23 cellular contexts compared by ENCODE assay signal in the genomic region with DNA sequence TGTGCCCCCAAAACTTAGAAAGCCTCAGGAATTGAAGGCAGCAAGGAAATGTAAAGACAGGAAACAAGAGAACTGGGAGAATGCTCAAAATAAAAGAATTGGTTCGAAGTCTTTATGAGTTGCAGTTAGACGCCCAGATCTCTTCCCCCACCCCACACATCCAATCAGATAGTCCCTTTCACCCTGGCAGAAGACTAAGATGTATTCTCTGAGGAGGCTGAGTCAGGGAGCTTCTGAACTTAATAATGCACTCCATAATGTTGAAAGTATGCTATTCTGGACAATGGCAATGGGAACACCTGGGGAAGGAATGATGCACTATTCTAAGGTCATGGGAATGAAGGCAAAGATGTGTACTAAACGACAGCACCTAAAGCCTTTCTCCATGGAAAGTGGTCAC.
A peak's percentile ranks its signal among the peaks of the same experiment; 100 is the strongest.
DNase-seq lines count a peak whose midpoint lies in the region; ATAC-seq and TF ChIP-seq lines count a peak whose summit lies in the region.
"Had no signal": no experiment of that assay in that cellular context is flagged by ENCODE, and none has a peak within 500 bp of the region (broad histone marks: within the 10 kb centered on the region; RNA-seq: fewer than 3 reads in every experiment).

No MANE protein-coding gene starts in this region.

- H2AK5ac ChIP-seq in mesenchymal stem cell (ENCODE audit: low read length, severe bottlenecking) = no peak overlapping the region

- H2BK12ac ChIP-seq in mesenchymal stem cell (ENCODE audit: low read length in 2 of 2) = no peak overlapping the region

- TF ChIP-seq CTCF in left ventricle myocardium inferior (IDR thresholded peaks at IDR 0.05; ENCODE audit: borderline replicate concordance) = no peak
- TF ChIP-seq CTCF in cardiac fibroblast (IDR thresholded peaks at IDR 0.05; ENCODE audit: low read depth, low read length) = no peak
- no peak for TF ChIP-seq CTCF in dorsolateral prefrontal cortex (IDR thresholded peaks at IDR 0.05 in 54 of 56, conservative IDR thresholded peaks at IDR 0.05 in 2 of 56; ENCODE audit: low read depth in 1 of 56, partially characterized antibody in 56 of 56)

- H4K91ac ChIP-seq in mesenchymal stem cell (ENCODE audit: low read length) = no peak overlapping the region

- ATAC-seq in right cardiac atrium = no peak
- ATAC-seq: HepG2 had no signal

- no peak overlapping the region for H3K23ac ChIP-seq in mesenchymal stem cell (ENCODE audit: low read length in 2 of 2)

- H4K8ac ChIP-seq in mesenchymal stem cell (ENCODE audit: low read length) = no peak overlapping the region

- H2BK5ac ChIP-seq in mesenchymal stem cell (ENCODE audit: low read depth, low read length, poor library complexity, severe bottlenecking) = no peak overlapping the region

- peaks cover 78% of the 10 kb centered on the region for H3K4me1 ChIP-seq in left ventricle myocardium inferior
- H3K4me1 ChIP-seq in right cardiac atrium (ENCODE audit: control insufficient read depth, insufficient read depth, low read length) = peaks cover 3% of the 10 kb centered on the region
- no peaks in the 10 kb centered on the region for H3K4me1 ChIP-seq in mesenchymal stem cell (ENCODE audit: control insufficient read depth, insufficient read depth, low read depth, low read length)

- 66% methylated on average over 3 of the region's 3 CpGs for WGBS in right cardiac atrium
- 78% methylated on average over 1 of the region's 3 CpGs for WGBS in mesenchymal stem cell

- H2BK120ac ChIP-seq in mesenchymal stem cell (ENCODE audit: low read depth, low read length) = no peak overlapping the region

- H3K9me3 ChIP-seq in left ventricle myocardium inferior (replicated peaks) = no peaks in the 10 kb centered on the region
- no peaks in the 10 kb centered on the region for H3K9me3 ChIP-seq in right cardiac atrium (ENCODE audit: control insufficient read depth, low read length)
- no peaks in the 10 kb centered on the region for H3K9me3 ChIP-seq in mesenchymal stem cell (ENCODE audit: control insufficient read depth, low read length)

- H3K79me1 ChIP-seq in mesenchymal stem cell (replicated peaks; ENCODE audit: low read length, poor library complexity, severe bottlenecking) = peaks cover 2% of the 10 kb centered on the region

- H3K14ac ChIP-seq in mesenchymal stem cell (ENCODE audit: low read length in 2 of 2) = no peak overlapping the region

- no peak overlapping the region for H3K18ac ChIP-seq in mesenchymal stem cell (ENCODE audit: low read depth in 1 of 2, low read length in 2 of 2)

- H2AFZ ChIP-seq in mesenchymal stem cell (ENCODE audit: low read depth, low read length) = no peak overlapping the region
- H2AFZ ChIP-seq: PC-9 had no signal

- no peak overlapping the region for H2BK15ac ChIP-seq in mesenchymal stem cell (ENCODE audit: low read depth, poor library complexity, severe bottlenecking)

- H3K27ac ChIP-seq in left ventricle myocardium inferior (replicated peaks) (peak overlapping the region; percentile 88), right cardiac atrium (ENCODE audit: low read length) (no peak overlapping the region), mesenchymal stem cell (ENCODE audit: low read length, poor library complexity, severe bottlenecking) (no peak overlapping the region), dorsolateral prefrontal cortex (no peak overlapping the region)
- H3K27ac ChIP-seq: 22Rv1, HL-60, PC-9, SK-N-MC had no signal

- no peak for DNase-seq in left ventricle myocardium inferior
- no peak for DNase-seq in right cardiac atrium
- DNase-seq in cardiac fibroblast (ENCODE audit: low read depth in 2 of 2) = peak; percentile 56 to 96
- DNase-seq in mesenchymal stem cell = no peak
- DNase-seq in kidney tubule cell (ENCODE audit: low spot score) = no peak
- no peak for DNase-seq in superior temporal gyrus (ENCODE audit: extremely low spot score)
- no peak for DNase-seq in NCI-H1436 treated with DMSO at 0.1 percent for 48 hours (lab: John Stamatoyannopoulos, UW)
- DNase-seq in dorsolateral prefrontal cortex = no peak
- DNase-seq: H7, KBM-7, NCI-H1092, NCI-H146, NCI-H2029, NCI-H2227 treated with DMSO at 0.1 percent for 48 hours, NCI-H510A, NCI-H748 treated with DMSO at 0.1 percent for 48 hours, PC-9, RPMI8226, SHP77 had no signal

- peak overlapping the region; percentile 92 for H3K9ac ChIP-seq in mesenchymal stem cell (ENCODE audit: low read length)

- intact Hi-C loops in left ventricle myocardium inferior (cut with micrococcal nuclease) (no loop called here), right cardiac atrium (cut with DNase I) (no loop called here), dorsolateral prefrontal cortex (cut with DNase I) (no loop called here)

- H3K27me3 ChIP-seq in left ventricle myocardium inferior (ENCODE audit: low read depth) (no peaks in the 10 kb centered on the region), right cardiac atrium (ENCODE audit: control insufficient read depth, insufficient read depth) (no peaks in the 10 kb centered on the region), mesenchymal stem cell (ENCODE audit: control insufficient read depth in 1 of 2, insufficient read depth in 1 of 2, low read length in 2 of 2) (no peaks in the 10 kb centered on the region), dorsolateral prefrontal cortex (no peaks in the 10 kb centered on the region)

- H3K4me3 ChIP-seq in left ventricle myocardium inferior = no peak overlapping the region
- H3K4me3 ChIP-seq in right cardiac atrium (ENCODE audit: low read length) = no peak overlapping the region
- H3K4me3 ChIP-seq in cardiac fibroblast (replicated peaks in 1 of 2; ENCODE audit: low read depth in 2 of 2, low read length in 2 of 2) = no peak overlapping the region
- H3K4me3 ChIP-seq in mesenchymal stem cell (ENCODE audit: insufficient read depth in 1 of 2, low read depth in 1 of 2, low read length in 2 of 2) = peak overlapping the region in 1 of 2 experiments; percentile 23
- H3K4me3 ChIP-seq in dorsolateral prefrontal cortex = no peak overlapping the region
- H3K4me3 ChIP-seq: PC-9, SK-N-MC had no signal

- H3K4me2 ChIP-seq in mesenchymal stem cell (ENCODE audit: low read length, poor library complexity, severe bottlenecking) = no peak overlapping the region
- H3K4me2 ChIP-seq: PC-9 had no signal

- H3K36me3 ChIP-seq in left ventricle myocardium inferior (no peaks in the 10 kb centered on the region), mesenchymal stem cell (ENCODE audit: control insufficient read depth in 1 of 2, insufficient read depth in 2 of 2, low read depth in 1 of 2, low read length in 2 of 2) (peaks cover 3 to 14% of the 10 kb centered on the region in 2 experiments)

- H3K4ac ChIP-seq in mesenchymal stem cell (ENCODE audit: low read depth in 1 of 2, low read length in 2 of 2) = no peak overlapping the region

Comparison
In these comparisons a context has a peak if more than half of its experiments do, and no peak if none do; other contexts are left out.
1. DNase-seq: peak in cardiac fibroblast (2 of 2); none in left ventricle myocardium inferior (single experiment), right cardiac atrium (0 of 3), mesenchymal stem cell (single experiment), kidney tubule cell (single experiment), superior temporal gyrus (single experiment), NCI-H1436 treated with DMSO at 0.1 percent for 48 hours (single experiment) and dorsolateral prefrontal cortex (0 of 10).